In the genomic region with DNA sequence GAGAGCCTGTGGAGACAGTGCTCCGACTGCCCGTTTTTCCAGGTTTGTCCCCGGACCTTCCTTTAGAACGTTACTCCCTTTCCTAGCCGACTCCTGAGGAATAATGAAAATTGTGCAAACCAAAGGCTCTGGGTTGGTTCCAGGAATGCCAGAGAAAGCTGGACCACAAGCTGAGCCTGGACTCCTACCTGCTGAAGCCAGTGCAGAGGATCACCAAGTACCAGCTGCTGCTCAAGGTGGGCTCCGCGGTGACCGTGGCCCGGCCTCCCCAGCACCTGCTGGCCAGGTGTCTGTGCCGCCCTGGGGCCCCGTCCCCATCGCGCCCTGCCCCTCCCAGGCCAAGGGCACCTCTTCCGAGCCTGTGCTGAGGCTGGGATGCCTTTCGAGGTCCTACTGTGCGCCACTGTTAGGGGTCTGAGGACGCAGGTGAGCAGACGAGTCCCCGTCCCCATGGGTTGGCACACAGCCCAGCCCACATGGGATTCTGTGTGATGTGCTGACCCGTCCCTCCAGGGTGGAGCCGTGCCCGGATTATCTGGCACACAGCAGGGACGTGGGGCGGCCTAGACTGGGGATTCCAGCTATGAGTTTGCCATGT, we compare ENCODE assay signal across 23 cellular contexts. TPM values are rescaled to one million over a fixed set of nuclear protein-coding genes. Genes with fewer than 3 reads are reported as not detected.
"Had no signal": no experiment of that assay in that cellular context is flagged by ENCODE, and none has a peak within 500 bp of the region (broad histone marks: within the 10 kb centered on the region; RNA-seq: fewer than 3 reads in every experiment).

No MANE protein-coding gene starts in this region.

- H3K9me3 ChIP-seq: ascending aorta, gastroesophageal sphincter, heart right ventricle, suprapubic skin, tibial nerve, vagina had no signal

- ATAC-seq: activated naive CD4-positive, alpha-beta T cell treated with anti-CD3 and anti-CD28 coated beads, Interleukin-2, amount 50 U/mL, for 72 hours; activated T-helper 17 cell treated with anti-CD3 and anti-CD28 coated beads, Interleukin-2, amount 50 U/mL, for 72 hours; gastroesophageal sphincter; heart right ventricle; natural killer cell treated with Interleukin-12 subunit alpha and Interleukin-12 subunit beta and Interleukin-15 and Interleukin-18, amount 100 ng/mL, for 72 hours had no signal

- H3K27me3 ChIP-seq: ascending aorta, brain microvascular endothelial cell, heart right ventricle, suprapubic skin, tibial nerve, vagina had no signal

- H3K36me3 ChIP-seq: brain microvascular endothelial cell had no signal

- H3K4me3 ChIP-seq: ascending aorta, gastroesophageal sphincter, heart right ventricle, suprapubic skin, tibial nerve, vagina had no signal

- H3K4me1 Mint-ChIP-seq: activated T-helper 17 cell treated with anti-CD3 and anti-CD28 coated beads, Interleukin-2, amount 50 U/mL, for 72 hours; stimulated activated naive CD8-positive, alpha-beta T cell treated with anti-CD3 and anti-CD28 coated beads, Interleukin-15, amount 100 ng/mL, for 72 hours had no signal

- H3K27me3 Mint-ChIP-seq: activated T-cell treated with anti-CD3 and anti-CD28 coated beads, Interleukin-2, amount 50 U/mL, for 24 hours; activated T-helper 17 cell treated with anti-CD3 and anti-CD28 coated beads, Interleukin-2, amount 50 U/mL, for 72 hours; natural killer cell treated with Interleukin-12 subunit alpha and Interleukin-12 subunit beta and Interleukin-15 and Interleukin-18, amount 100 ng/mL, for 72 hours; stimulated activated naive CD8-positive, alpha-beta T cell treated with anti-CD3 and anti-CD28 coated beads, Interleukin-15, amount 100 ng/mL, for 72 hours had no signal

- H3K9me3 Mint-ChIP-seq: activated naive CD4-positive, alpha-beta T cell treated with anti-CD3 and anti-CD28 coated beads, Interleukin-2, amount 50 U/mL, for 72 hours; activated T-cell treated with anti-CD3 and anti-CD28 coated beads, Interleukin-2, amount 50 U/mL, for 24 hours; activated T-helper 17 cell treated with anti-CD3 and anti-CD28 coated beads, Interleukin-2, amount 50 U/mL, for 72 hours; natural killer cell treated with Interleukin-12 subunit alpha and Interleukin-12 subunit beta and Interleukin-15 and Interleukin-18, amount 100 ng/mL, for 72 hours; stimulated activated naive CD8-positive, alpha-beta T cell treated with anti-CD3 and anti-CD28 coated beads, Interleukin-15, amount 100 ng/mL, for 72 hours; T-helper 1 cell treated with Interleukin-12 subunit alpha and Interleukin-12 subunit beta and Interleukin-4 antibody, amounts not matched to agents 30 μg/mL and 1 μg/mL, for 36 hours; WTC11 had no signal

- H3K27ac Mint-ChIP-seq: activated T-cell treated with anti-CD3 and anti-CD28 coated beads, Interleukin-2, amount 50 U/mL, for 24 hours; activated T-helper 17 cell treated with anti-CD3 and anti-CD28 coated beads, Interleukin-2, amount 50 U/mL, for 72 hours; natural killer cell treated with Interleukin-12 subunit alpha and Interleukin-12 subunit beta and Interleukin-15 and Interleukin-18, amount 100 ng/mL, for 72 hours; stimulated activated naive CD8-positive, alpha-beta T cell treated with anti-CD3 and anti-CD28 coated beads, Interleukin-15, amount 100 ng/mL, for 72 hours; T-helper 1 cell treated with Interleukin-12 subunit alpha and Interleukin-12 subunit beta and Interleukin-4 antibody, amounts not matched to agents 30 μg/mL and 1 μg/mL, for 36 hours; WTC11 had no signal

- H3K4me3 Mint-ChIP-seq: activated T-cell treated with anti-CD3 and anti-CD28 coated beads, Interleukin-2, amount 50 U/mL, for 24 hours; activated T-helper 17 cell treated with anti-CD3 and anti-CD28 coated beads, Interleukin-2, amount 50 U/mL, for 72 hours; natural killer cell treated with Interleukin-12 subunit alpha and Interleukin-12 subunit beta and Interleukin-15 and Interleukin-18, amount 100 ng/mL, for 72 hours; stimulated activated naive CD8-positive, alpha-beta T cell treated with anti-CD3 and anti-CD28 coated beads, Interleukin-15, amount 100 ng/mL, for 72 hours; T-helper 1 cell treated with Interleukin-12 subunit alpha and Interleukin-12 subunit beta and Interleukin-4 antibody, amounts not matched to agents 30 μg/mL and 1 μg/mL, for 36 hours; WTC11 had no signal

- H3K27ac ChIP-seq: ascending aorta, brain microvascular endothelial cell, epithelial cell of prostate, gastroesophageal sphincter, heart right ventricle, suprapubic skin, tibial nerve, vagina had no signal

- DNase-seq: activated T-cell treated with anti-CD3 and anti-CD28 coated beads, Interleukin-2, amount 50 U/mL, for 24 hours; brain microvascular endothelial cell; central memory CD4-positive, alpha-beta T cell; cortex of kidney; islet precursor cell; mammary epithelial cell; midbrain; nucleus accumbens; stimulated activated CD4-positive, alpha-beta T cell treated with anti-CD3 and anti-CD28 coated beads, Interleukin-1b, Interleukin-23, amount 100 ng/mL, for 48 hours; stimulated activated naive CD8-positive, alpha-beta T cell treated with anti-CD3 and anti-CD28 coated beads, Interleukin-15, amount 100 ng/mL, for 72 hours; T1000 had no signal

- H3K36me3 Mint-ChIP-seq: activated naive CD4-positive, alpha-beta T cell treated with anti-CD3 and anti-CD28 coated beads, Interleukin-2, amount 50 U/mL, for 72 hours; natural killer cell treated with Interleukin-12 subunit alpha and Interleukin-12 subunit beta and Interleukin-15 and Interleukin-18, amount 100 ng/mL, for 72 hours had no signal

- H3K4me1 ChIP-seq: ascending aorta had no signal

RNA-seq across cellular contexts. Expression of gene F7, which starts 20.5 kb away (rescaled TPM):
- total RNA-seq: activated naive CD4-positive, alpha-beta T cell treated with anti-CD3 and anti-CD28 coated beads, Interleukin-2, amount 50 U/mL, for 72 hours; mammary epithelial cell; natural killer cell treated with Interleukin-12 subunit alpha and Interleukin-12 subunit beta and Interleukin-15 and Interleukin-18, amount 100 ng/mL, for 72 hours; suprapubic skin; tibial nerve; vagina had no signal
- polyA plus RNA-seq: mammary epithelial cell had no signal

RNA-seq across cellular contexts. Expression of gene F10, which starts 37.6 kb away (rescaled TPM):
- total RNA-seq: activated naive CD4-positive, alpha-beta T cell treated with anti-CD3 and anti-CD28 coated beads, Interleukin-2, amount 50 U/mL, for 72 hours; mammary epithelial cell; natural killer cell treated with Interleukin-12 subunit alpha and Interleukin-12 subunit beta and Interleukin-15 and Interleukin-18, amount 100 ng/mL, for 72 hours had no signal
- polyA plus RNA-seq: mammary epithelial cell had no signal
